10 cellular contexts compared by ENCODE assay signal in the genomic region with DNA sequence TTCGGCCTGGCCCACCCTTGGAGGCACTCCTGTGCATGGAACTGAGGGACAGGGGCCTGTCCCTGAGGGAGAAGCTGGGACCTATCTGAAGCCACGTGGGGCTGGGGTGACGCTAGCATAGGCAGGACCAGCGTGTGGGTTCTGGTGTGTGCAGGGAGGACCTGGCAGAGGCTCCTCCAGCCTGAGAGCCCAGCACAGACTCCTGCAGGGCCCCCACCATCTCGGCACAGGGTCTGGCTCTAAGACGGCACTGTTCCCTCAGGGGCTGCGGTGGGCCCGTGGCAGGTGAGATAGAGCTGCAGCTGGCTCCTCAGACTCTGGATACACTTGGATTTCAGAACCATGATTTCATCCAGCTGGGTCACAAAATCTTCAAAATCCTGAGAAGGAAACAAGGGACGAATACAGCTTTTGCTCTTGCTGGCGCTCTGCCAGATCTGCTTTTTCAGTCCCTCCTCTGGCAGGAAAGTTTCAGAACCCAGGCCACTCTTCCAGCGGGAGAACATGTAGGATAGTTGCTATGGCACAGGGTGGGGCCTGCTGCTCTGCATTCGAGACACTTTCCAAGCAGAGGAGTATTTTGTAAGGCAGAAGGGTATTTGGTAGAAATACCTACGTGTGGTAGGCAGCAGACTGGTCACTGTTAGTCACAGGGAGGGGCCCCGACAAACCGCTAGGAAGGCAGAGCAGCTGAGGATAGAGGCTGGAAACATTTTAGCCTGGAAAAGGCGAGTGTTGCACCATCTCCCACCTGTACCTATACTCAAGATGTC.
DNase-seq lines count a peak whose midpoint lies in the region; ATAC-seq, FAIRE-seq and TF ChIP-seq lines count a peak whose summit lies in the region.
"Had no signal": no experiment of that assay in that cellular context is flagged by ENCODE, and none has a peak within 500 bp of the region (broad histone marks: within the 10 kb centered on the region; RNA-seq: fewer than 3 reads in every experiment).

No MANE protein-coding gene starts in this region.

- H3K27ac ChIP-seq in A549 (peak overlapping the region; percentile 73 to 76), cingulate gyrus (ENCODE audit: low read depth, low read length) (peak overlapping the region; percentile 34), muscle layer of duodenum (ENCODE audit: low read length) (peak overlapping the region; percentile 61)

- peak overlapping the region; percentile 54 for H3K4me2 ChIP-seq in A549

- no peak overlapping the region for H3K4me3 ChIP-seq in A549
- peak overlapping the region in 1 of 2 donors; percentile 22 for H3K4me3 ChIP-seq in muscle layer of duodenum (ENCODE audit: low read depth in 1 of 2, low read length in 2 of 2)

- TF ChIP-seq RAD21 in A549 (conservative IDR thresholded peaks at IDR 0.05 in 1 of 2, IDR thresholded peaks at IDR 0.05 in 1 of 2), result no peak

- POLR2A ChIA-PET in A549 (lab: Yijun Ruan, JAX), result interaction anchor here (0.6 to 2.7 kb wide), 4 partner anchors 44 to 206 kb away, joined by 4 to 9 read pairs (median 6); partner anchors contain the start of genes UBAP1 and UBAP2

- no peak for TF ChIP-seq EP300 in A549 (IDR thresholded peaks at IDR 0.05)

- no peak for TF ChIP-seq POLR2A in A549 (IDR thresholded peaks at IDR 0.05; ENCODE audit: low read length)

- no peak for TF ChIP-seq CTCF in A549 (IDR thresholded peaks at IDR 0.05)

- H3K9me3 ChIP-seq in A549, result no peaks in the 10 kb centered on the region
- H3K9me3 ChIP-seq in muscle layer of duodenum (ENCODE audit: control insufficient read depth in 1 of 2, low read length in 2 of 2), result no peaks in the 10 kb centered on the region

- peak; percentile 59 to 66 for DNase-seq in A549 (ENCODE audit: low read depth in 1 of 2, low spot score in 1 of 2)
- DNase-seq in HS-5 (ENCODE audit: low read depth), result peak; percentile 82
- DNase-seq in cerebellar cortex (ENCODE audit: low spot score), result no peak
- no peak for DNase-seq in DMS114 treated with DMSO at 0.1 percent for 48 hours (lab: John Stamatoyannopoulos, UW; ENCODE audit: unreplicated experiment)
- DNase-seq in Ammon's horn (ENCODE audit: low spot score), result no peak
- DNase-seq: DND-41 had no signal

- CTCF ChIA-PET in A549 (lab: Yijun Ruan, JAX), result interaction anchor here (0.5 to 9.1 kb wide), 63 partner anchors 12 to 337 kb away, joined by 3 to 125 read pairs (median 6); partner anchors contain the start of genes DCAF12 and UBAP1

- H3K4me1 ChIP-seq in A549, result peaks cover 34% of the 10 kb centered on the region
- peaks cover 9 to 38% of the 10 kb centered on the region in 2 donors for H3K4me1 ChIP-seq in muscle layer of duodenum (ENCODE audit: control insufficient read depth in 1 of 2, insufficient read depth in 2 of 2, low read length in 2 of 2)

- FAIRE-seq in A549 (lab: Jason Lieb, UNC), result no peak

- H3K36me3 ChIP-seq in muscle layer of duodenum (ENCODE audit: control insufficient read depth in 1 of 2, insufficient read depth in 2 of 2, low read length in 2 of 2), result peaks cover 27 to 29% of the 10 kb centered on the region in 2 donors

- peak; percentile 60 to 64; a peak in 5 of 6 replicates for ATAC-seq in A549
- no peak for ATAC-seq in HG02840 (IDR thresholded peaks at IDR 0.05; ENCODE audit: low FRiP score, unreplicated experiment)
- ATAC-seq: activated CD4-positive, CD25-positive, alpha-beta regulatory T cell treated with anti-CD3 and anti-CD28 coated beads, Interleukin-2, amount 50 U/mL, for 24 hours had no signal

- 50% methylated on average over 16 of the region's 16 CpGs for WGBS in A549 (ENCODE audit: missing lambda C conversion rate)

- no peaks in the 10 kb centered on the region for H3K27me3 ChIP-seq in muscle layer of duodenum (ENCODE audit: low read depth, low read length)

TF ChIP-seq in A549, 52 proteins besides CTCF, POLR2A, EP300 and RAD21:
- TF ChIP-seq MAX (IDR thresholded peaks at IDR 0.05) (0 out of 2 replicates have a peak, but pooled peaks have one; percentile 22), HDAC2 (IDR thresholded peaks at IDR 0.05) (no peak), FOSB (CRISPR knock-in tag; IDR thresholded peaks at IDR 0.05) (no peak), FOSL2 (IDR thresholded peaks at IDR 0.05) (no peak), FOSL2 (CRISPR knock-in tag; IDR thresholded peaks at IDR 0.05) (peak; percentile 57), CEBPB (IDR thresholded peaks at IDR 0.05) (peak in 1 of 2 experiments; percentile 28; a peak in 1 of 4 replicates), RCOR1 (IDR thresholded peaks at IDR 0.05; ENCODE audit: low read depth, low read length) (no peak)

Comparison
In these comparisons a context has a peak if more than half of its experiments do, and no peak if none do; other contexts are left out.
1. DNase-seq: peak in A549 (2 of 2) and HS-5 (single experiment); none in cerebellar cortex (single experiment), DMS114 treated with DMSO at 0.1 percent for 48 hours (single experiment) and Ammon's horn (single experiment).
2. Peak in every context shown above with its lines, with median percentiles within 50 percentile points of each other: H3K27ac ChIP-seq.